1 cellular context compared by ENCODE assay signal in genomic region chr1:111448918-111449702, GRCh38.
TF ChIP-seq lines count a peak whose summit lies in the region.

A gene with protein sequence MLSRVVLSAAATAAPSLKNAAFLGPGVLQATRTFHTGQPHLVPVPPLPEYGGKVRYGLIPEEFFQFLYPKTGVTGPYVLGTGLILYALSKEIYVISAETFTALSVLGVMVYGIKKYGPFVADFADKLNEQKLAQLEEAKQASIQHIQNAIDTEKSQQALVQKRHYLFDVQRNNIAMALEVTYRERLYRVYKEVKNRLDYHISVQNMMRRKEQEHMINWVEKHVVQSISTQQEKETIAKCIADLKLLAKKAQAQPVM (plus strand): TSS chr1:111449464. CDS start chr1:111449542, 78 bp downstream.
Gene WDR77 (minus strand): TSS chr1:111449256. CDS start chr1:111449169, 87 bp downstream.

TF ChIP-seq in HCT116, 20 proteins besides CTCF, POLR2A, EP300 and RAD21 (continued from another document):
- TF ChIP-seq MAX (IDR thresholded peaks at IDR 0.05) (peak; percentile 94), SP1 (IDR thresholded peaks at IDR 0.05; ENCODE audit: low read depth) (peak; percentile 60), CBX3 (IDR thresholded peaks at IDR 0.05; ENCODE audit: low read depth) (peak; percentile 56; the same call in 1 of the 2 replicates), ELF1 (IDR thresholded peaks at IDR 0.05; ENCODE audit: borderline replicate concordance, low read depth) (peak; percentile 49; the same call in 1 of the 2 replicates), POLR2AphosphoS5 (IDR thresholded peaks at IDR 0.05; ENCODE audit: low read depth, low read length) (peak; percentile 80), CEBPB (IDR thresholded peaks at IDR 0.05; ENCODE audit: low read depth) (no peak), EZH2 (IDR thresholded peaks at IDR 0.05) (no peak), YY1 (IDR thresholded peaks at IDR 0.05; ENCODE audit: extremely low read depth, insufficient replicate concordance, low read depth, low read length) (peak; percentile 94), ZFX (IDR thresholded peaks at IDR 0.05) (peak; percentile 35; the same call in 1 of the 2 replicates)
TF ChIP-seq in HCT116: peak in this region for 9.
